In the genomic region with DNA sequence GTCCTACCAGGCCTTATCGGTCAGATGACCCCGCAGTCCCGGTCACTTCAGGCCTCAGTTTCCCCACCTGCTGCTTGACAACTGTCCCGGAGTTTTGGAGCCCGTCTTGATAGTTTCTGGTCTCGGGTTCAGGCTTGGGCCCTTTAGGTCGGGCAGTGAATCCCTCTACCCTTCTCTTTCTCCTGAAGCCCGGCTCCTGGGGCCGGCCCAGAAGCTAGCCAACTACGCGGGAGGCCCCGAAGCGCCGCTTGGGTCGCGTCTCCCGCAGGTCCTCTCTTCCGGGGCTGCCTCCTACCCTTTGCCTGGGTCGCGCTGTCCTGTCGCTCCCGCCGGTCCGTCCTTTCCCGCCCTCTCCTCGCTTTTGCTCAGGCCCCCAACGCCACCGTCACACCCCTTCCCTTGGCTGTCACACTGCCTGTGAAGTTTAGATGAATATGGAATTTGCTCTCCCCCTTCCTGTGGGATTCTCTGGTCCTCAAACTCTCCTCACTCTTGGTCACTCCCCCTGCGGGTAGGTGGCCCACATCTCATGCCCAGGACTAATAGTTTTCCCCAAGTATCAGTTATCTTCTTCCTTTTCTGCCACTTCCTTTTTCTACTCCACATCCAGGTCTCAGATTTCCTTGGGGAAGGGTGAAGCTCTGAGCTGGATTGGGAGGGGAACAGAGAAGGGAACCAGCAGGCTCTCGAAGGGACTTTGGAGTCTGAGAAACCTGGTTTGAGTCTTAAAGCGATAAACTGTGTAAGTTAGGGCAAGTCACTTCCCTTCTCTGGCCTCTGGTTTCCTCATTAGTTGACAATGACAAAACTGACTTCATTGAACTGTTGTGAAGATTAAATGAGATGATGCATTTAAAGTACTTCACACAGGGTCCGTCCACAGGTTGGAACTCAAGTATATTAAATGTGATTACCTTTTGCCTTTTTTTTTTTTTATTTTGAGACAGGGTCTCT, we compare ENCODE assay signal across 8 cellular contexts. TPM values are rescaled to one million over a fixed set of nuclear protein-coding genes. Genes with fewer than 3 reads are reported as not detected.
DNase-seq lines count a peak whose midpoint lies in the region; ATAC-seq, FAIRE-seq and TF ChIP-seq lines count a peak whose summit lies in the region.

No MANE protein-coding gene starts in this region.

- H2AFZ ChIP-seq in PC-9: peak overlapping the region; percentile 78

- peak overlapping the region; percentile 95 for H3K4me3 ChIP-seq in PC-9

- DNase-seq in GM03348 (ENCODE audit: low spot score) (peak; percentile 54), PC-9 (peak in 1 of 2 experiments; percentile 34), memory B cell (ENCODE audit: low spot score in 2 of 2) (no peak), urothelium cell line (ENCODE audit: low spot score) (peak; percentile 48)
- DNase-seq in stimulated activated CD4-positive, alpha-beta T cell treated with anti-CD3 and anti-CD28 coated beads, Interleukin-12 subunit alpha, Interleukin-12 subunit beta, amount 100 ng/mL, for 4 hours: no peak

- intact Hi-C loops in PC-9 (cut with micrococcal nuclease; ENCODE audit: unreplicated experiment): loop anchor here (1.0 to 5.0 kb wide), 2 partner anchors 79 to 257 kb away; a partner anchor contains a TSS

- H3K4me2 ChIP-seq in PC-9: peak overlapping the region; percentile 94

- H3K4me1 Mint-ChIP-seq in memory B cell: peaks cover 22% of the 10 kb centered on the region

- TSS peak; percentile 37 for BruUV-seq in PC-9 (replicated peaks; lab: Mats Ljungman, UMichigan)

- POLR2A ChIA-PET in PC-9 (lab: Charles Lee; ENCODE audit: unreplicated experiment): interaction anchor here (0.6 kb wide), 5 partner anchors 17 to 1807 kb away, joined by 3 to 12 read pairs (median 3); no protein-coding TSS in a partner anchor

- H3K27ac ChIP-seq in 22Rv1 (peak overlapping the region; percentile 93), PC-9 (peak overlapping the region; percentile 31), cingulate gyrus (ENCODE audit: low read depth, low read length) (peak overlapping the region; percentile 96)

- H3K9me3 ChIP-seq in PC-9 (ENCODE audit: insufficient read depth, low read depth): no peaks in the 10 kb centered on the region

- peak overlapping the region; percentile 97 for H3K4me3 Mint-ChIP-seq in memory B cell

- CTCF ChIA-PET in PC-9 (lab: Charles Lee): interaction anchor here (0.6 kb wide), 2 partner anchors 337 to 994 kb away, joined by 3 to 17 read pairs; no protein-coding TSS in a partner anchor

- peaks cover 25% of the 10 kb centered on the region for H3K36me3 ChIP-seq in PC-9 (ENCODE audit: low read depth)

- H4K20me1 ChIP-seq in PC-9 (ENCODE audit: insufficient read depth): peaks cover 44% of the 10 kb centered on the region

- FAIRE-seq in urothelium cell line (lab: Jason Lieb, UNC): no peak

- H3K36me3 Mint-ChIP-seq in memory B cell: peaks cover 18% of the 10 kb centered on the region

- peaks cover 31% of the 10 kb centered on the region; the same call in 1 of the 2 replicates for H3F3A ChIP-seq in PC-9 (ENCODE audit: insufficient read depth, low read depth)

- ATAC-seq in memory B cell (ENCODE audit: low read depth): no peak
- no peak for ATAC-seq in HG03108 (IDR thresholded peaks at IDR 0.05; ENCODE audit: unreplicated experiment)

- H3K79me2 ChIP-seq in PC-9 (ENCODE audit: low read depth): peaks cover 32% of the 10 kb centered on the region

- TF ChIP-seq CTCF in 22Rv1 (IDR thresholded peaks at IDR 0.05) (peak; percentile 24; the same call in 1 of the 2 replicates), PC-9 (conservative IDR thresholded peaks at IDR 0.05) (peak; percentile 56; the same call in 1 of the 2 replicates)

- H3K9me3 Mint-ChIP-seq in memory B cell: no peaks in the 10 kb centered on the region

- peak overlapping the region; percentile 98 for H3K27ac Mint-ChIP-seq in memory B cell

- no peaks in the 10 kb centered on the region for H3K27me3 ChIP-seq in PC-9 (ENCODE audit: insufficient read depth, low read depth)

- peaks cover 8% of the 10 kb centered on the region for H3K4me1 ChIP-seq in PC-9 (replicated peaks; ENCODE audit: insufficient read depth)

- no peaks in the 10 kb centered on the region for H3K27me3 Mint-ChIP-seq in memory B cell

- H3K9me2 ChIP-seq in PC-9 (ENCODE audit: insufficient read depth): no peaks in the 10 kb centered on the region

RNA-seq across cellular contexts. Expression of a gene that starts 0.8 kb away (rescaled TPM):
- total RNA-seq in PC-9 (2021): 209 and 232 TPM in 2 replicates

RNA-seq across cellular contexts. Expression of a gene that starts 8.7 kb away (rescaled TPM):
- total RNA-seq in PC-9 (2021): 5.5 and 6.8 TPM in 2 replicates

RNA-seq across cellular contexts. Expression of a gene that starts 11.7 kb away (rescaled TPM):
- total RNA-seq in PC-9 (2021): 48.3 and 58.4 TPM in 2 replicates

RNA-seq across cellular contexts. Expression of a gene that starts 19.7 kb away (rescaled TPM):
- total RNA-seq in PC-9 (2021): 81.8 and 84.8 TPM in 2 replicates

RNA-seq across cellular contexts. Expression of a gene that starts 22.5 kb away (rescaled TPM):
- total RNA-seq in PC-9 (2021): 0.15 and 0.22 TPM in 2 replicates

Comparison
In these comparisons a context has a peak if more than half of its experiments do, and no peak if none do; other contexts are left out.
1. H3K27ac ChIP-seq: peak in every context shown above with its lines; median percentile 96 in cingulate gyrus; 93 in 22Rv1; 31 in PC-9.
2. DNase-seq: peak in GM03348 (single experiment) and urothelium cell line (single experiment); none in memory B cell (0 of 2) and stimulated activated CD4-positive, alpha-beta T cell treated with anti-CD3 and anti-CD28 coated beads, Interleukin-12 subunit alpha, Interleukin-12 subunit beta, amount 100 ng/mL, for 4 hours (single experiment).